In genomic region chr5:25445381-25446060, GRCh38 we compare ENCODE assay signal across 8 cellular contexts.
DNase-seq lines count a peak whose midpoint lies in the region; FAIRE-seq and TF ChIP-seq lines count a peak whose summit lies in the region.
"Not testable (repeated sequence)": the region's sequence is repeated elsewhere in the genome, so short reads cannot be mapped to it uniquely, and the experiment has no call there.

No MANE protein-coding gene starts in this region.

- not testable (repeated sequence) for H3K27me3 ChIP-seq in H7 (ENCODE audit: control insufficient read depth, insufficient read depth, low read length); HUES64 (ENCODE audit: insufficient read depth, low read length); astrocyte (ENCODE audit: insufficient read depth, low read length); iPS-15b (ENCODE audit: control insufficient read depth, insufficient read depth, low read length); mesendoderm (ENCODE audit: insufficient read depth, low read length, poor library complexity); smooth muscle cell (ENCODE audit: low read depth)

- H2AFZ ChIP-seq in astrocyte (ENCODE audit: low read depth, low read length): not testable (repeated sequence)
- H2AFZ ChIP-seq in smooth muscle cell (ENCODE audit: low read depth): peak overlapping the region; percentile 98

- H3K36me3 Mint-ChIP-seq in astrocyte (ENCODE audit: low read depth, unreplicated experiment); endothelial cell (ENCODE audit: low read depth, unreplicated experiment); neural crest cell (ENCODE audit: low read depth): not testable (repeated sequence)

- peaks cover 10% of the 10 kb centered on the region for H3F3A ChIP-seq in smooth muscle cell (ENCODE audit: low read depth)

- H3K4me1 Mint-ChIP-seq in astrocyte (ENCODE audit: low read depth, unreplicated experiment) (peaks cover 15% of the 10 kb centered on the region), endothelial cell (ENCODE audit: unreplicated experiment) (peaks cover 28% of the 10 kb centered on the region)
- H3K4me1 Mint-ChIP-seq in neural crest cell: not testable (repeated sequence)

- peak overlapping the region; percentile 79 for H3K56ac ChIP-seq in mesendoderm (ENCODE audit: low read length)

- not testable (repeated sequence) for H3K4me2 ChIP-seq in astrocyte (ENCODE audit: low read length); mesendoderm (ENCODE audit: low read length)
- peak overlapping the region; percentile 82 for H3K4me2 ChIP-seq in smooth muscle cell

- H3K23ac ChIP-seq in mesendoderm (ENCODE audit: low read length): not testable (repeated sequence)

- H2BK15ac ChIP-seq in mesendoderm (replicated peaks; ENCODE audit: low read depth): peak overlapping the region; percentile 98

- H3K79me2 ChIP-seq in astrocyte (ENCODE audit: insufficient read depth, low read length); smooth muscle cell (ENCODE audit: low read depth): not testable (repeated sequence)
- peaks cover 16% of the 10 kb centered on the region for H3K79me2 ChIP-seq in mesendoderm (ENCODE audit: control insufficient read depth, insufficient read depth, low read length)

- H3K4me3 ChIP-seq in H7 (ENCODE audit: insufficient read depth, low read depth, low read length) (peak overlapping the region; percentile 49), HUES64 (ENCODE audit: low read length) (peak overlapping the region; percentile 96), iPS-15b (ENCODE audit: low read depth, low read length) (peak overlapping the region; percentile 78), mesendoderm (ENCODE audit: low read length) (peak overlapping the region; percentile 46)
- not testable (repeated sequence) for H3K4me3 ChIP-seq in astrocyte (ENCODE audit: insufficient read depth, low read depth, low read length); smooth muscle cell

- H3K27me3 Mint-ChIP-seq in astrocyte (ENCODE audit: low read depth, unreplicated experiment); endothelial cell (ENCODE audit: unreplicated experiment); neural crest cell (ENCODE audit: low read depth): not testable (repeated sequence)

- H2BK120ac ChIP-seq in mesendoderm (ENCODE audit: low read depth, low read length): peak overlapping the region; percentile 73

- H3K4me3 Mint-ChIP-seq in astrocyte (ENCODE audit: unreplicated experiment) (peak overlapping the region; percentile 73), endothelial cell (ENCODE audit: unreplicated experiment) (peak overlapping the region; percentile 91), neural crest cell (peak overlapping the region; percentile 2)

- FAIRE-seq in astrocyte (lab: Jason Lieb, UNC): not testable (repeated sequence)

- H2AK5ac ChIP-seq in mesendoderm (ENCODE audit: low read length): not testable (repeated sequence)

- H3K27ac ChIP-seq in HUES64 (ENCODE audit: low read depth, low read length) (peak overlapping the region; percentile 90), mesendoderm (ENCODE audit: low read depth, low read length) (peak overlapping the region; percentile 34)
- not testable (repeated sequence) for H3K27ac ChIP-seq in astrocyte (ENCODE audit: low read depth, low read length); smooth muscle cell (ENCODE audit: low read depth)

- DNase-seq in H7; astrocyte (ENCODE audit: low read depth); endothelial cell (ENCODE audit: low spot score); neural crest cell (ENCODE audit: low read depth, low spot score); smooth muscle cell (lab: John Stamatoyannopoulos, UW; ENCODE audit: unreplicated experiment): not testable (repeated sequence)
- DNase-seq in mesendoderm: peak; percentile 81

- H3K9ac ChIP-seq in HUES64 (ENCODE audit: low read depth, low read length) (peak overlapping the region; percentile 96), iPS-15b (ENCODE audit: low read depth, low read length) (peak overlapping the region; percentile 98), mesendoderm (ENCODE audit: low read length) (peak overlapping the region; percentile 82)
- H3K9ac ChIP-seq in astrocyte (ENCODE audit: low read length); smooth muscle cell (ENCODE audit: low read depth): not testable (repeated sequence)

- not testable (repeated sequence) for H3K9me3 ChIP-seq in HUES64 (ENCODE audit: insufficient read depth, low read depth, low read length); astrocyte (ENCODE audit: insufficient read depth, low read depth, low read length); iPS-15b (ENCODE audit: control insufficient read depth, insufficient read depth, low read length); smooth muscle cell (replicated peaks; ENCODE audit: low read depth)

- under 1% methylated on average over 9 of the region's 10 CpGs for WGBS in HUES64
- no CpG with 5 or more reads among the region's 10 CpGs for WGBS in mesendoderm (ENCODE audit: extremely low coverage, insufficient coverage, low lambda C conversion rate)
- WGBS in smooth muscle cell (ENCODE audit: low lambda C conversion rate): 20% methylated on average over 10 of the region's 10 CpGs

- TF ChIP-seq CTCF in astrocyte (IDR thresholded peaks at IDR 0.05; ENCODE audit: insufficient read depth, low read depth, low read length); endothelial cell (IDR thresholded peaks at IDR 0.05; ENCODE audit: unreplicated experiment); neural crest cell (conservative IDR thresholded peaks at IDR 0.05); smooth muscle cell (IDR thresholded peaks at IDR 0.05; ENCODE audit: borderline replicate concordance, insufficient read depth, poor library complexity, severe bottlenecking): not testable (repeated sequence)

- H3K4me1 ChIP-seq in HUES64 (ENCODE audit: insufficient read depth, low read length) (peaks cover 56% of the 10 kb centered on the region), iPS-15b (ENCODE audit: control insufficient read depth, insufficient read depth, low read length) (peaks cover 33% of the 10 kb centered on the region), smooth muscle cell (ENCODE audit: low read depth) (peaks cover 50% of the 10 kb centered on the region)
- H3K4me1 ChIP-seq in astrocyte (ENCODE audit: insufficient read depth, low read length); mesendoderm (ENCODE audit: control insufficient read depth, low read depth, low read length): not testable (repeated sequence)

- not testable (repeated sequence) for H3K9me3 Mint-ChIP-seq in astrocyte (ENCODE audit: unreplicated experiment); endothelial cell (ENCODE audit: unreplicated experiment); neural crest cell

- not testable (repeated sequence) for H3K79me1 ChIP-seq in mesendoderm (ENCODE audit: low read length)

- H2BK5ac ChIP-seq in mesendoderm (ENCODE audit: low read length): peak overlapping the region; percentile 18

- H4K8ac ChIP-seq in mesendoderm (ENCODE audit: low read depth, low read length): not testable (repeated sequence)

- H3K18ac ChIP-seq in mesendoderm (ENCODE audit: low read length): peak overlapping the region; percentile 96

- H3K36me3 ChIP-seq in H7 (replicated peaks; ENCODE audit: control insufficient read depth, insufficient read depth, low read length): peaks cover 15% of the 10 kb centered on the region
- peaks cover 42% of the 10 kb centered on the region for H3K36me3 ChIP-seq in HUES64 (ENCODE audit: insufficient read depth, low read length)
- not testable (repeated sequence) for H3K36me3 ChIP-seq in astrocyte (ENCODE audit: insufficient read depth, low read length); iPS-15b (ENCODE audit: control insufficient read depth, insufficient read depth, low read length); mesendoderm (ENCODE audit: control insufficient read depth, insufficient read depth, low read length); smooth muscle cell (ENCODE audit: low read depth)

- not testable (repeated sequence) for H4K5ac ChIP-seq in mesendoderm (ENCODE audit: low read length)

- not testable (repeated sequence) for H4K20me1 ChIP-seq in astrocyte (ENCODE audit: insufficient read depth, low read length); smooth muscle cell (ENCODE audit: low read depth)

- H3K27ac Mint-ChIP-seq in astrocyte (ENCODE audit: unreplicated experiment): peak overlapping the region; percentile 97
- H3K27ac Mint-ChIP-seq in endothelial cell (ENCODE audit: unreplicated experiment): peak overlapping the region; percentile 99
- not testable (repeated sequence) for H3K27ac Mint-ChIP-seq in neural crest cell (ENCODE audit: unreplicated experiment)

- not testable (repeated sequence) for H3K4ac ChIP-seq in mesendoderm (ENCODE audit: low read depth, low read length)

Comparison
In these comparisons a context has a peak if more than half of its experiments do, and no peak if none do; other contexts are left out.
1. H3K4me3 Mint-ChIP-seq: peak in every context shown above with its lines; median percentile 91 in endothelial cell; 73 in astrocyte; 2 in neural crest cell.